8 cellular contexts compared by ENCODE assay signal in genomic region chr7:116395125-116395791, GRCh38.
A peak's percentile ranks its signal among the peaks of the same experiment; 100 is the strongest.
DNase-seq lines count a peak whose midpoint lies in the region; ATAC-seq and TF ChIP-seq lines count a peak whose summit lies in the region.

No MANE protein-coding gene starts in this region.

- no peak for ATAC-seq in GM21717 (IDR thresholded peaks at IDR 0.05; ENCODE audit: unreplicated experiment)

- peaks cover 4% of the 10 kb centered on the region for H3K27me3 Mint-ChIP-seq in activated T-helper 1 cell treated with anti-CD3 and anti-CD28 coated beads, Interleukin-12 subunit alpha, Interleukin-12 subunit beta, Interleukin-2, Interleukin-4 antibody, amounts not matched to agents 30 ng/mL and 10 ng/mL and 1 ng/mL, durations not matched to agents 14 hours and 24 hours and 36 hours (ENCODE audit: insufficient read depth)

- H4K5ac ChIP-seq in mesendoderm (ENCODE audit: low read length), result no peak overlapping the region

- intact Hi-C loops in activated T-helper 1 cell treated with anti-CD3 and anti-CD28 coated beads, Interleukin-12 subunit alpha, Interleukin-12 subunit beta, Interleukin-2, Interleukin-4 antibody, amounts not matched to agents 30 ng/mL and 10 ng/mL and 1 ng/mL, durations not matched to agents 14 hours and 24 hours and 36 hours (cut with micrococcal nuclease), result no loop called here

- no peaks in the 10 kb centered on the region for H3K27me3 ChIP-seq in mesendoderm (ENCODE audit: insufficient read depth, low read length, poor library complexity)

- no peaks in the 10 kb centered on the region for H3K4me1 ChIP-seq in mesendoderm (ENCODE audit: control insufficient read depth, low read depth, low read length)

- DNase-seq in AG20443 (ENCODE audit: low spot score) (peak; percentile 88), LoVo (ENCODE audit: low spot score) (peak; percentile 74), coronary artery (ENCODE audit: low spot score) (no peak), mesendoderm (peak; percentile 86), GM19238 (ENCODE audit: insufficient read length, low spot score) (no peak), Ammon's horn (ENCODE audit: low spot score) (no peak)
- DNase-seq in activated T-helper 1 cell treated with anti-CD3 and anti-CD28 coated beads, Interleukin-12 subunit alpha, Interleukin-12 subunit beta, Interleukin-2, Interleukin-4 antibody, amounts not matched to agents 30 ng/mL and 10 ng/mL and 1 ng/mL, durations not matched to agents 14 hours and 24 hours and 36 hours (ENCODE audit: low spot score), result no peak

- H2BK5ac ChIP-seq in mesendoderm (ENCODE audit: low read length), result no peak overlapping the region

- H3K4me2 ChIP-seq in mesendoderm (ENCODE audit: low read length), result no peak overlapping the region

- no peak overlapping the region for H3K9ac ChIP-seq in mesendoderm (ENCODE audit: low read length)

- no peaks in the 10 kb centered on the region for H3K79me1 ChIP-seq in mesendoderm (ENCODE audit: low read length)

- no peaks in the 10 kb centered on the region for H3K4me1 Mint-ChIP-seq in activated T-helper 1 cell treated with anti-CD3 and anti-CD28 coated beads, Interleukin-12 subunit alpha, Interleukin-12 subunit beta, Interleukin-2, Interleukin-4 antibody, amounts not matched to agents 30 ng/mL and 10 ng/mL and 1 ng/mL, durations not matched to agents 14 hours and 24 hours and 36 hours (ENCODE audit: low read depth)

- H3K27ac ChIP-seq in coronary artery, result peak overlapping the region; percentile 45 to 54
- H3K27ac ChIP-seq in mesendoderm (ENCODE audit: low read depth, low read length), result no peak overlapping the region

- H3K27ac Mint-ChIP-seq in activated T-helper 1 cell treated with anti-CD3 and anti-CD28 coated beads, Interleukin-12 subunit alpha, Interleukin-12 subunit beta, Interleukin-2, Interleukin-4 antibody, amounts not matched to agents 30 ng/mL and 10 ng/mL and 1 ng/mL, durations not matched to agents 14 hours and 24 hours and 36 hours, result no peak overlapping the region

- H2BK15ac ChIP-seq in mesendoderm (replicated peaks; ENCODE audit: low read depth), result no peak overlapping the region

- H3K18ac ChIP-seq in mesendoderm (ENCODE audit: low read length), result no peak overlapping the region

- H3K56ac ChIP-seq in mesendoderm (ENCODE audit: low read length), result no peak overlapping the region

- H3K23ac ChIP-seq in mesendoderm (ENCODE audit: low read length), result no peak overlapping the region

- no peak overlapping the region for H2BK120ac ChIP-seq in mesendoderm (ENCODE audit: low read depth, low read length)

- WGBS in mesendoderm (ENCODE audit: extremely low coverage, insufficient coverage, low lambda C conversion rate), result no CpG with 5 or more reads among the region's 3 CpGs

- no peaks in the 10 kb centered on the region for H3K36me3 ChIP-seq in mesendoderm (ENCODE audit: control insufficient read depth, insufficient read depth, low read length)

- H3K4me3 Mint-ChIP-seq in activated T-helper 1 cell treated with anti-CD3 and anti-CD28 coated beads, Interleukin-12 subunit alpha, Interleukin-12 subunit beta, Interleukin-2, Interleukin-4 antibody, amounts not matched to agents 30 ng/mL and 10 ng/mL and 1 ng/mL, durations not matched to agents 14 hours and 24 hours and 36 hours, result no peak overlapping the region

- TF ChIP-seq CTCF in coronary artery (IDR thresholded peaks at IDR 0.05), result no peak

- no peaks in the 10 kb centered on the region for H3K36me3 Mint-ChIP-seq in activated T-helper 1 cell treated with anti-CD3 and anti-CD28 coated beads, Interleukin-12 subunit alpha, Interleukin-12 subunit beta, Interleukin-2, Interleukin-4 antibody, amounts not matched to agents 30 ng/mL and 10 ng/mL and 1 ng/mL, durations not matched to agents 14 hours and 24 hours and 36 hours (ENCODE audit: low read depth)

- H4K8ac ChIP-seq in mesendoderm (ENCODE audit: low read depth, low read length), result no peak overlapping the region

- H3K4me3 ChIP-seq in coronary artery, result no peak overlapping the region
- no peak overlapping the region for H3K4me3 ChIP-seq in mesendoderm (ENCODE audit: low read length)

- no peak overlapping the region for H3K4ac ChIP-seq in mesendoderm (ENCODE audit: low read depth, low read length)

- no peak overlapping the region for H2AK5ac ChIP-seq in mesendoderm (ENCODE audit: low read length)

- H3K9me3 Mint-ChIP-seq in activated T-helper 1 cell treated with anti-CD3 and anti-CD28 coated beads, Interleukin-12 subunit alpha, Interleukin-12 subunit beta, Interleukin-2, Interleukin-4 antibody, amounts not matched to agents 30 ng/mL and 10 ng/mL and 1 ng/mL, durations not matched to agents 14 hours and 24 hours and 36 hours, result no peaks in the 10 kb centered on the region

- no peaks in the 10 kb centered on the region for H3K79me2 ChIP-seq in mesendoderm (ENCODE audit: control insufficient read depth, insufficient read depth, low read length)

Comparison
In these comparisons a context has a peak if more than half of its experiments do, and no peak if none do; other contexts are left out.
1. DNase-seq: peak in AG20443 (single experiment), LoVo (single experiment) and mesendoderm (single experiment); none in coronary artery (single experiment), GM19238 (single experiment), Ammon's horn (single experiment) and activated T-helper 1 cell treated with anti-CD3 and anti-CD28 coated beads, Interleukin-12 subunit alpha, Interleukin-12 subunit beta, Interleukin-2, Interleukin-4 antibody, amounts not matched to agents 30 ng/mL and 10 ng/mL and 1 ng/mL, durations not matched to agents 14 hours and 24 hours and 36 hours (single experiment).